In genomic region chr9:98906273-98907040, GRCh38 we compare ENCODE assay signal across 15 cellular contexts. TPM values are rescaled to one million over a fixed set of nuclear protein-coding genes. Genes with fewer than 3 reads are reported as not detected.
A peak's percentile ranks its signal among the peaks of the same experiment; 100 is the strongest.
DNase-seq lines count a peak whose midpoint lies in the region; ATAC-seq, FAIRE-seq and TF ChIP-seq lines count a peak whose summit lies in the region.
"Had no signal": no experiment of that assay in that cellular context is flagged by ENCODE, and none has a peak within 500 bp of the region (broad histone marks: within the 10 kb centered on the region; RNA-seq: fewer than 3 reads in every experiment).

No MANE protein-coding gene starts in this region.

- CTCF ChIA-PET in activated CD8-positive, alpha-beta T cell treated with anti-CD3 and anti-CD28 coated beads for 36 hours (lab: Charles Lee): interaction anchor here (1.0 to 1.1 kb wide), 2 partner anchors 52 to 58 kb away, joined by 3 read pairs; no protein-coding TSS in a partner anchor

- H3K4me1 Mint-ChIP-seq in activated T-helper 17 cell treated with anti-CD3 and anti-CD28 coated beads, Interleukin-2, amount 50 U/mL, for 72 hours: no peaks in the 10 kb centered on the region
- H3K4me1 Mint-ChIP-seq in activated CD8-positive, alpha-beta T cell treated with anti-CD3 and anti-CD28 coated beads for 36 hours (ENCODE audit: low read depth): no peaks in the 10 kb centered on the region
- H3K4me1 Mint-ChIP-seq: activated CD8-positive, alpha-beta memory T cell treated with anti-CD3 and anti-CD28 coated beads, Interleukin-2, amount 10 ng/mL, durations not matched to agents 7 days and 5 days had no signal

- H3K4me3 ChIP-seq in fibroblast of the aortic adventitia (ENCODE audit: low read depth, low read length) (no peak overlapping the region), pancreas (no peak overlapping the region), right lobe of liver (no peak overlapping the region)

- no peak overlapping the region for H3K27ac Mint-ChIP-seq in activated T-helper 17 cell treated with anti-CD3 and anti-CD28 coated beads, Interleukin-2, amount 50 U/mL, for 72 hours
- no peak overlapping the region for H3K27ac Mint-ChIP-seq in activated CD8-positive, alpha-beta T cell treated with anti-CD3 and anti-CD28 coated beads for 36 hours
- H3K27ac Mint-ChIP-seq: activated CD8-positive, alpha-beta memory T cell treated with anti-CD3 and anti-CD28 coated beads, Interleukin-2, amount 10 ng/mL, durations not matched to agents 7 days and 5 days; CD4-positive, alpha-beta memory T cell had no signal

- 43 to 48% methylated on average over 8 of the region's 8 CpGs for WGBS in pancreas, 2 donors
- WGBS in right lobe of liver (ENCODE audit: insufficient coverage, low coverage, low lambda C conversion rate, missing lambda C conversion rate): 46% methylated on average over 8 of the region's 8 CpGs

- no peaks in the 10 kb centered on the region for H3K36me3 Mint-ChIP-seq in activated T-helper 17 cell treated with anti-CD3 and anti-CD28 coated beads, Interleukin-2, amount 50 U/mL, for 72 hours (ENCODE audit: low read depth)
- H3K36me3 Mint-ChIP-seq in activated CD8-positive, alpha-beta T cell treated with anti-CD3 and anti-CD28 coated beads for 36 hours (ENCODE audit: low read depth): no peaks in the 10 kb centered on the region
- H3K36me3 Mint-ChIP-seq: activated CD8-positive, alpha-beta memory T cell treated with anti-CD3 and anti-CD28 coated beads, Interleukin-2, amount 10 ng/mL, durations not matched to agents 7 days and 5 days; CD4-positive, alpha-beta memory T cell had no signal

- no peak for FAIRE-seq in pancreas (lab: Jason Lieb, UNC)
- FAIRE-seq: TTC549 had no signal

- POLR2A ChIA-PET in activated CD8-positive, alpha-beta T cell treated with anti-CD3 and anti-CD28 coated beads for 36 hours (lab: Charles Lee): no interaction called here

- TF ChIP-seq CTCF in fibroblast of the aortic adventitia (IDR thresholded peaks at IDR 0.05; ENCODE audit: insufficient read depth, low read length) (no peak), pancreas (IDR thresholded peaks at IDR 0.05) (no peak), right lobe of liver (IDR thresholded peaks at IDR 0.05) (no peak)
- no peak for TF ChIP-seq CTCF in activated CD8-positive, alpha-beta T cell treated with anti-CD3 and anti-CD28 coated beads for 36 hours (IDR thresholded peaks at IDR 0.05)

- DNase-seq in HCEC 1CT: peak; percentile 56
- DNase-seq in RPMI7951 (ENCODE audit: low read depth): peak; percentile 83
- peak; percentile 74 for DNase-seq in fibroblast of the aortic adventitia (ENCODE audit: low read depth)
- DNase-seq in pancreas: peak in 4 of 6 donors; percentile 30 to 66 (median 40)
- no peak for DNase-seq in HPDE6-E6E7 (ENCODE audit: extremely low spot score)
- DNase-seq in right lobe of liver: no peak
- DNase-seq in activated CD8-positive, alpha-beta T cell treated with anti-CD3 and anti-CD28 coated beads for 36 hours: no peak
- DNase-seq: activated CD8-positive, alpha-beta memory T cell treated with anti-CD3 and anti-CD28 coated beads, Interleukin-2, amount 10 ng/mL, durations not matched to agents 7 days and 5 days; KG1; mammary epithelial cell; NCI-H2081; stimulated activated naive CD4-positive, alpha-beta T cell had no signal

- H3K4me3 Mint-ChIP-seq in activated T-helper 17 cell treated with anti-CD3 and anti-CD28 coated beads, Interleukin-2, amount 50 U/mL, for 72 hours: no peak overlapping the region
- H3K4me3 Mint-ChIP-seq in activated CD8-positive, alpha-beta T cell treated with anti-CD3 and anti-CD28 coated beads for 36 hours: no peak overlapping the region
- H3K4me3 Mint-ChIP-seq: activated CD8-positive, alpha-beta memory T cell treated with anti-CD3 and anti-CD28 coated beads, Interleukin-2, amount 10 ng/mL, durations not matched to agents 7 days and 5 days; CD4-positive, alpha-beta memory T cell had no signal

- TF ChIP-seq POLR2A in right lobe of liver (IDR thresholded peaks at IDR 0.05): no peak

- H3K4me1 ChIP-seq in pancreas: peaks cover 4 to 37% (median 25%) of the 10 kb centered on the region in 3 donors
- H3K4me1 ChIP-seq in right lobe of liver: no peaks in the 10 kb centered on the region

- H3K27me3 ChIP-seq in pancreas: no peaks in the 10 kb centered on the region
- H3K27me3 ChIP-seq in right lobe of liver: no peaks in the 10 kb centered on the region

- H3K27ac ChIP-seq in pancreas (peak overlapping the region in 2 of 4 donors; percentile 4 to 5), right lobe of liver (no peak overlapping the region)

- H3K9me3 ChIP-seq in pancreas (no peaks in the 10 kb centered on the region), right lobe of liver (no peaks in the 10 kb centered on the region)

- H3K9me3 Mint-ChIP-seq in activated T-helper 17 cell treated with anti-CD3 and anti-CD28 coated beads, Interleukin-2, amount 50 U/mL, for 72 hours: no peaks in the 10 kb centered on the region
- no peaks in the 10 kb centered on the region for H3K9me3 Mint-ChIP-seq in activated CD8-positive, alpha-beta T cell treated with anti-CD3 and anti-CD28 coated beads for 36 hours
- H3K9me3 Mint-ChIP-seq: CD4-positive, alpha-beta memory T cell had no signal

- H3K36me3 ChIP-seq in pancreas (no peaks in the 10 kb centered on the region), right lobe of liver (no peaks in the 10 kb centered on the region)

- H3K27me3 Mint-ChIP-seq in activated T-helper 17 cell treated with anti-CD3 and anti-CD28 coated beads, Interleukin-2, amount 50 U/mL, for 72 hours: peaks cover 8% of the 10 kb centered on the region
- H3K27me3 Mint-ChIP-seq in activated CD8-positive, alpha-beta T cell treated with anti-CD3 and anti-CD28 coated beads for 36 hours: peaks cover 4% of the 10 kb centered on the region

- ATAC-seq in pancreas (peak; percentile 45 to 69 (median 54)), right lobe of liver (no peak)
- no peak for ATAC-seq in activated T-helper 17 cell treated with anti-CD3 and anti-CD28 coated beads, Interleukin-2, amount 50 U/mL, for 72 hours (replicated peaks)
- ATAC-seq in activated CD8-positive, alpha-beta T cell treated with anti-CD3 and anti-CD28 coated beads for 36 hours: no peak
- ATAC-seq: activated CD8-positive, alpha-beta memory T cell treated with anti-CD3 and anti-CD28 coated beads, Interleukin-2, amount 10 ng/mL, durations not matched to agents 7 days and 5 days had no signal

- intact Hi-C loops in pancreas (cut with DNase I) (no loop called here), right lobe of liver (cut with DNase I) (no loop called here)
- intact Hi-C loops in activated CD8-positive, alpha-beta T cell treated with anti-CD3 and anti-CD28 coated beads for 36 hours (cut with micrococcal nuclease): no loop called here

RNA-seq across cellular contexts. Expression of gene COL15A1, which starts 37.2 kb away (rescaled TPM):
- 20.2 and 21.1 TPM in 2 replicates for total RNA-seq in RPMI7951 (2014; rRNA removed; shearing (Covaris generic))
- total RNA-seq in fibroblast of the aortic adventitia (ENCODE audit: low replicate concordance) (25.1 and 25.3 TPM in 2 replicates), pancreas (10 to 100 TPM in 4 of 6 donors, 1 to 10 TPM in 2; 9.4 to 43.4 (median 19.4) TPM), right lobe of liver (under 1 TPM in 4 of 6 experiments, not detected in 2; 0.07 to 0.58 (median 0.11) TPM)
- polyA plus RNA-seq in pancreas: 1 to 10 TPM; 6.7 to 7.0 TPM
- under 1 TPM; 0.11 to 0.82 TPM for total RNA-seq in activated T-helper 17 cell treated with anti-CD3 and anti-CD28 coated beads, Interleukin-2, amount 50 U/mL, for 72 hours
- total RNA-seq in activated CD8-positive, alpha-beta T cell treated with anti-CD3 and anti-CD28 coated beads for 36 hours: under 1 TPM in 1 of 2 experiments, not detected in 1; 0.07 TPM
- total RNA-seq: CD4-positive, alpha-beta memory T cell had no signal
- polyA plus RNA-seq: CD4-positive, alpha-beta memory T cell; mammary epithelial cell had no signal

Comparison
In these comparisons a context has a peak if more than half of its experiments do, and no peak if none do; other contexts are left out.
1. DNase-seq: peak in HCEC 1CT (single experiment), RPMI7951 (single experiment), fibroblast of the aortic adventitia (single experiment) and pancreas (4 of 6); none in HPDE6-E6E7 (single experiment), right lobe of liver (0 of 3) and activated CD8-positive, alpha-beta T cell treated with anti-CD3 and anti-CD28 coated beads for 36 hours (single experiment).
2. ATAC-seq: peak in pancreas (4 of 4); none in activated T-helper 17 cell treated with anti-CD3 and anti-CD28 coated beads, Interleukin-2, amount 50 U/mL, for 72 hours (single experiment), right lobe of liver (0 of 4) and activated CD8-positive, alpha-beta T cell treated with anti-CD3 and anti-CD28 coated beads for 36 hours (single experiment).
3. RNA of gene COL15A1, which starts 37.2 kb away (total RNA-seq): 9.4 to 43.4 TPM in pancreas, 25.1 to 25.3 TPM in fibroblast of the aortic adventitia and 20.2 to 21.1 TPM in RPMI7951; 0.11 to 0.82 TPM in activated T-helper 17 cell treated with anti-CD3 and anti-CD28 coated beads, Interleukin-2, amount 50 U/mL, for 72 hours, 0.07 to 0.58 TPM in right lobe of liver and 0.07 TPM in activated CD8-positive, alpha-beta T cell treated with anti-CD3 and anti-CD28 coated beads for 36 hours; every median in the first group is over 4 times any median in the second.